Comparison of ENCODE assay signal across 19 cellular contexts in the genomic region with DNA sequence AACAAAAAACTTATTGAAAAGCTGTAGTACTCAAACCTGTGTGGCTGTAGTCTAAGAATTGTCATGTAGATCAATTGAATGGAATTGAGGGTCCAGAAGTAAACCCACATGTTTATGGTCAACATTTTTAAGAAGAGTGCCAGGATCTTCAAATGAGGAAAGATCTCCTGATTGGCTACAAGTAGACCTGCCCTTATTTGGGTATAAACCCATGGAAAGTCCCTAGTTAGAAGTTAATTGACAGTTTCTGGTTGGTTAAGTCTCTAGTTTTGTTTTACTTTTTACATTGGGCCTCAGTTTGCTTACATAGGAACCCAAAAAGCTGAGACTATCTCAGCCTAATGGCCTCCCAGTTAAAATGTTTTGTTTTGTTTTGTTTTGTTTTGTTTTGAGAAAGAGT.
A peak's percentile ranks its signal among the peaks of the same experiment; 100 is the strongest.
DNase-seq lines count a peak whose midpoint lies in the region; ATAC-seq and TF ChIP-seq lines count a peak whose summit lies in the region.
"Had no signal": no experiment of that assay in that cellular context is flagged by ENCODE, and none has a peak within 500 bp of the region (broad histone marks: within the 10 kb centered on the region; RNA-seq: fewer than 3 reads in every experiment).

No MANE protein-coding gene starts in this region.

- H3K27ac Mint-ChIP-seq in activated CD4-positive, alpha-beta memory T cell treated with anti-CD3 and anti-CD28 coated beads for 36 hours = peak overlapping the region; percentile 28
- no peak overlapping the region for H3K27ac Mint-ChIP-seq in activated CD4-positive, alpha-beta memory T cell treated with anti-CD3 and anti-CD28 coated beads, Interleukin-2, amount 10 ng/mL, durations not matched to agents 7 days and 5 days
- peak overlapping the region; percentile 79 for H3K27ac Mint-ChIP-seq in T-helper 17 cell
- H3K27ac Mint-ChIP-seq in activated naive CD8-positive, alpha-beta T cell treated with anti-CD3 and anti-CD28 coated beads for 36 hours = no peak overlapping the region

- ATAC-seq in HG03354 (IDR thresholded peaks at IDR 0.05; ENCODE audit: poor library complexity, severe bottlenecking, unreplicated experiment) (peak; percentile 54), T-helper 17 cell (no peak)
- ATAC-seq: HepG2 had no signal

- no peak overlapping the region for H3K4me3 ChIP-seq in neutrophil (ENCODE audit: low read depth in 1 of 2, low read length in 1 of 2)
- H3K4me3 ChIP-seq in tibial artery = no peak overlapping the region
- H3K4me3 ChIP-seq: BLaER1 treated with 17β-estradiol and CSF1 and Interleukin-3, amounts not matched to agents 10 nM and 100 nM had no signal

- H3K27me3 ChIP-seq in neutrophil (no peaks in the 10 kb centered on the region), tibial artery (no peaks in the 10 kb centered on the region)
- H3K27me3 ChIP-seq: BLaER1 treated with 17β-estradiol and CSF1 and Interleukin-3, amounts not matched to agents 10 nM and 100 nM had no signal

- peaks cover 3% of the 10 kb centered on the region for H3K36me3 Mint-ChIP-seq in activated CD4-positive, alpha-beta memory T cell treated with anti-CD3 and anti-CD28 coated beads for 36 hours
- peaks cover under 1% of the 10 kb centered on the region for H3K36me3 Mint-ChIP-seq in activated CD4-positive, alpha-beta memory T cell treated with anti-CD3 and anti-CD28 coated beads, Interleukin-2, amount 10 ng/mL, durations not matched to agents 7 days and 5 days (ENCODE audit: low read depth)
- H3K36me3 Mint-ChIP-seq in T-helper 17 cell (ENCODE audit: low read depth) = no peaks in the 10 kb centered on the region
- H3K36me3 Mint-ChIP-seq in activated naive CD8-positive, alpha-beta T cell treated with anti-CD3 and anti-CD28 coated beads for 36 hours = peaks cover 8% of the 10 kb centered on the region

- H3K9me3 ChIP-seq in T-helper 17 cell (ENCODE audit: control insufficient read depth, low read length, poor library complexity, severe bottlenecking) (no peaks in the 10 kb centered on the region), neutrophil (no peaks in the 10 kb centered on the region), tibial artery (no peaks in the 10 kb centered on the region)

- peaks cover 5% of the 10 kb centered on the region for H3K9me3 Mint-ChIP-seq in activated CD4-positive, alpha-beta memory T cell treated with anti-CD3 and anti-CD28 coated beads for 36 hours
- peaks cover 17% of the 10 kb centered on the region for H3K9me3 Mint-ChIP-seq in activated CD4-positive, alpha-beta memory T cell treated with anti-CD3 and anti-CD28 coated beads, Interleukin-2, amount 10 ng/mL, durations not matched to agents 7 days and 5 days
- peaks cover 6% of the 10 kb centered on the region for H3K9me3 Mint-ChIP-seq in activated naive CD8-positive, alpha-beta T cell treated with anti-CD3 and anti-CD28 coated beads for 36 hours

- H3K27ac ChIP-seq in neutrophil (peak overlapping the region; percentile 17), tibial artery (no peak overlapping the region)
- H3K27ac ChIP-seq: BLaER1 treated with 17β-estradiol and CSF1 and Interleukin-3, amounts not matched to agents 10 nM and 100 nM had no signal

- H3K27me3 Mint-ChIP-seq in activated CD4-positive, alpha-beta memory T cell treated with anti-CD3 and anti-CD28 coated beads for 36 hours = no peaks in the 10 kb centered on the region
- no peaks in the 10 kb centered on the region for H3K27me3 Mint-ChIP-seq in activated CD4-positive, alpha-beta memory T cell treated with anti-CD3 and anti-CD28 coated beads, Interleukin-2, amount 10 ng/mL, durations not matched to agents 7 days and 5 days
- H3K27me3 Mint-ChIP-seq in T-helper 17 cell = no peaks in the 10 kb centered on the region
- no peaks in the 10 kb centered on the region for H3K27me3 Mint-ChIP-seq in activated naive CD8-positive, alpha-beta T cell treated with anti-CD3 and anti-CD28 coated beads for 36 hours

- CTCF ChIA-PET in activated CD4-positive, alpha-beta memory T cell treated with anti-CD3 and anti-CD28 coated beads for 36 hours (lab: Charles Lee) = no interaction called here
- CTCF ChIA-PET in activated CD4-positive, alpha-beta memory T cell treated with anti-CD3 and anti-CD28 coated beads, Interleukin-2, amount 10 ng/mL, durations not matched to agents 7 days and 5 days (lab: Charles Lee) = no interaction called here

- intact Hi-C loops in activated CD4-positive, alpha-beta memory T cell treated with anti-CD3 and anti-CD28 coated beads for 36 hours (cut with micrococcal nuclease) = no loop called here
- intact Hi-C loops in tibial artery (cut with DNase I; ENCODE audit: low total_unique reads) = no loop called here

- no peak for DNase-seq in activated CD4-positive, alpha-beta memory T cell treated with anti-CD3 and anti-CD28 coated beads for 36 hours
- DNase-seq in activated CD4-positive, alpha-beta memory T cell treated with anti-CD3 and anti-CD28 coated beads, Interleukin-2, amount 10 ng/mL, durations not matched to agents 7 days and 5 days = no peak
- DNase-seq in T-helper 17 cell (no peak), NCI-H2107 (lab: John Stamatoyannopoulos, UW) (no peak), tibial artery (no peak)
- DNase-seq in activated naive CD8-positive, alpha-beta T cell treated with anti-CD3 and anti-CD28 coated beads for 36 hours = no peak
- DNase-seq: 8988T, COR-L47, Karpas-422, NCI-H1105 treated with DMSO at 0.1 percent for 48 hours, NCI-H187, NCI-H2171, NCI-H510A, NCI-H82, SIG-M5 had no signal

- H3K4me1 ChIP-seq in neutrophil (ENCODE audit: control insufficient read depth in 1 of 2, insufficient read depth in 1 of 2, low read depth in 1 of 2, low read length in 1 of 2) = no peaks in the 10 kb centered on the region
- no peaks in the 10 kb centered on the region for H3K4me1 ChIP-seq in tibial artery
- H3K4me1 ChIP-seq: BLaER1 treated with 17β-estradiol and CSF1 and Interleukin-3, amounts not matched to agents 10 nM and 100 nM had no signal

- POLR2A ChIA-PET in activated CD4-positive, alpha-beta memory T cell treated with anti-CD3 and anti-CD28 coated beads for 36 hours (lab: Charles Lee) = no interaction called here
- POLR2A ChIA-PET in activated CD4-positive, alpha-beta memory T cell treated with anti-CD3 and anti-CD28 coated beads, Interleukin-2, amount 10 ng/mL, durations not matched to agents 7 days and 5 days (lab: Charles Lee) = no interaction called here

- no peak for TF ChIP-seq CTCF in neutrophil (IDR thresholded peaks at IDR 0.05)
- TF ChIP-seq CTCF in tibial artery (IDR thresholded peaks at IDR 0.05) = no peak

- H3K4me1 Mint-ChIP-seq in activated CD4-positive, alpha-beta memory T cell treated with anti-CD3 and anti-CD28 coated beads for 36 hours (ENCODE audit: low read depth) = peaks cover 7% of the 10 kb centered on the region
- H3K4me1 Mint-ChIP-seq in activated CD4-positive, alpha-beta memory T cell treated with anti-CD3 and anti-CD28 coated beads, Interleukin-2, amount 10 ng/mL, durations not matched to agents 7 days and 5 days = peaks cover 3% of the 10 kb centered on the region
- no peaks in the 10 kb centered on the region for H3K4me1 Mint-ChIP-seq in T-helper 17 cell
- H3K4me1 Mint-ChIP-seq in activated naive CD8-positive, alpha-beta T cell treated with anti-CD3 and anti-CD28 coated beads for 36 hours = peaks cover 10% of the 10 kb centered on the region

- H3K36me3 ChIP-seq in neutrophil (no peaks in the 10 kb centered on the region), tibial artery (no peaks in the 10 kb centered on the region)
- H3K36me3 ChIP-seq: BLaER1 treated with 17β-estradiol and CSF1 and Interleukin-3, amounts not matched to agents 10 nM and 100 nM had no signal

- H3K4me3 Mint-ChIP-seq in activated CD4-positive, alpha-beta memory T cell treated with anti-CD3 and anti-CD28 coated beads for 36 hours = no peak overlapping the region
- no peak overlapping the region for H3K4me3 Mint-ChIP-seq in activated CD4-positive, alpha-beta memory T cell treated with anti-CD3 and anti-CD28 coated beads, Interleukin-2, amount 10 ng/mL, durations not matched to agents 7 days and 5 days
- H3K4me3 Mint-ChIP-seq in T-helper 17 cell = no peak overlapping the region
- no peak overlapping the region for H3K4me3 Mint-ChIP-seq in activated naive CD8-positive, alpha-beta T cell treated with anti-CD3 and anti-CD28 coated beads for 36 hours

Comparison
In these comparisons a context has a peak if more than half of its experiments do, and no peak if none do; other contexts are left out.
1. H3K27ac Mint-ChIP-seq: peak in activated CD4-positive, alpha-beta memory T cell treated with anti-CD3 and anti-CD28 coated beads for 36 hours (single experiment) and T-helper 17 cell (single experiment); none in activated CD4-positive, alpha-beta memory T cell treated with anti-CD3 and anti-CD28 coated beads, Interleukin-2, amount 10 ng/mL, durations not matched to agents 7 days and 5 days (single experiment) and activated naive CD8-positive, alpha-beta T cell treated with anti-CD3 and anti-CD28 coated beads for 36 hours (single experiment).